ENCODE assay signal across 1 cellular context in genomic region chr1:228376651-228377631, GRCh38.
TF ChIP-seq lines count a peak whose summit lies in the region.

No MANE protein-coding gene starts in this region.

TF ChIP-seq in K562, 482 proteins besides CTCF, POLR2A, EP300 and RAD21:
- TF ChIP-seq DNMT1 (IDR thresholded peaks at IDR 0.05) (no peak), ZBTB33 (CRISPR knock-in tag; IDR thresholded peaks at IDR 0.05) (peak; percentile 72), SMARCB1 (IDR thresholded peaks at IDR 0.05; ENCODE audit: insufficient read length, low read depth) (no peak), HIVEP1 (CRISPR knock-in tag; IDR thresholded peaks at IDR 0.05) (no peak), CHD1 (IDR thresholded peaks at IDR 0.05; ENCODE audit: low read length) (no peak)
TF ChIP-seq in K562: peak in this region for 1.
